Comparison of ENCODE assay signal across 8 cellular contexts in genomic region chr14:104724407-104724980, GRCh38. TPM values are rescaled to one million over a fixed set of nuclear protein-coding genes. Genes with fewer than 3 reads are reported as not detected.
DNase-seq lines count a peak whose midpoint lies in the region; ATAC-seq, FAIRE-seq and TF ChIP-seq lines count a peak whose summit lies in the region.

No MANE protein-coding gene starts in this region.

- no peaks in the 10 kb centered on the region for H3K36me3 Mint-ChIP-seq in CD4-positive, alpha-beta T cell (ENCODE audit: low read depth)
- no peaks in the 10 kb centered on the region for H3K36me3 Mint-ChIP-seq in activated naive CD8-positive, alpha-beta T cell treated with anti-CD3 and anti-CD28 coated beads, Interleukin-2, amount 10 ng/mL, durations not matched to agents 7 days and 5 days

- no peaks in the 10 kb centered on the region for H3K4me1 Mint-ChIP-seq in CD4-positive, alpha-beta T cell (ENCODE audit: low read depth)
- H3K4me1 Mint-ChIP-seq in activated naive CD8-positive, alpha-beta T cell treated with anti-CD3 and anti-CD28 coated beads, Interleukin-2, amount 10 ng/mL, durations not matched to agents 7 days and 5 days = no peaks in the 10 kb centered on the region

- H2AFZ ChIP-seq in keratinocyte (ENCODE audit: control insufficient read depth, low read length) = no peak overlapping the region

- H4K20me1 ChIP-seq in keratinocyte (ENCODE audit: control insufficient read depth, extremely low read depth, insufficient read depth, low read length) = peaks cover 7% of the 10 kb centered on the region

- FAIRE-seq in keratinocyte (lab: Jason Lieb, UNC) = no peak

- H3K9ac ChIP-seq in keratinocyte (ENCODE audit: control insufficient read depth, extremely low read depth, insufficient read depth, low read length) = no peak overlapping the region

- peaks cover 6% of the 10 kb centered on the region for H3K4me1 ChIP-seq in keratinocyte (ENCODE audit: control insufficient read depth, extremely low read depth, insufficient read depth, low read length)

- H3K4me3 ChIP-seq in Jurkat, Clone E6-1 (ENCODE audit: low read length) = peak overlapping the region; percentile 63
- H3K4me3 ChIP-seq in keratinocyte (ENCODE audit: control insufficient read depth in 2 of 3, extremely low read depth in 1 of 3, insufficient read depth in 2 of 3, low read depth in 1 of 3, low read length in 3 of 3) = peak overlapping the region in 2 of 3 experiments; percentile 34 to 46

- TF ChIP-seq CTCF in CD4-positive, alpha-beta T cell (IDR thresholded peaks at IDR 0.05) = no peak
- no peak for TF ChIP-seq CTCF in keratinocyte (optimal IDR thresholded peaks at IDR 0.05 in 1 of 3, IDR thresholded peaks at IDR 0.05 in 1 of 3, conservative IDR thresholded peaks at IDR 0.05 in 1 of 3; ENCODE audit: extremely low read depth in 1 of 3, insufficient read depth in 2 of 3, low read length in 3 of 3)

- POLR2A ChIA-PET in CD4-positive, alpha-beta T cell (lab: Charles Lee) = interaction anchor here (1.3 to 1.9 kb wide), 3 partner anchors 28 to 77 kb away, joined by 3 to 8 read pairs (median 4); partner anchors contain the start of genes SIVA1 and ZBTB42
- POLR2A ChIA-PET in activated naive CD8-positive, alpha-beta T cell treated with anti-CD3 and anti-CD28 coated beads, Interleukin-2, amount 10 ng/mL, durations not matched to agents 7 days and 5 days (lab: Charles Lee) = no interaction called here

- no peak overlapping the region for H3K27ac Mint-ChIP-seq in CD4-positive, alpha-beta T cell
- no peak overlapping the region for H3K27ac Mint-ChIP-seq in activated naive CD8-positive, alpha-beta T cell treated with anti-CD3 and anti-CD28 coated beads, Interleukin-2, amount 10 ng/mL, durations not matched to agents 7 days and 5 days

- H3K9me3 Mint-ChIP-seq in CD4-positive, alpha-beta T cell = no peaks in the 10 kb centered on the region
- no peaks in the 10 kb centered on the region for H3K9me3 Mint-ChIP-seq in activated naive CD8-positive, alpha-beta T cell treated with anti-CD3 and anti-CD28 coated beads, Interleukin-2, amount 10 ng/mL, durations not matched to agents 7 days and 5 days

- no peak overlapping the region for H3K27ac ChIP-seq in CD4-positive, alpha-beta T cell (ENCODE audit: low read depth, low read length)
- H3K27ac ChIP-seq in keratinocyte (ENCODE audit: control insufficient read depth, insufficient read depth, low read length) = no peak overlapping the region

- H3K79me2 ChIP-seq in keratinocyte (ENCODE audit: control insufficient read depth, insufficient read depth, low read length) = no peaks in the 10 kb centered on the region

- ATAC-seq in CD4-positive, alpha-beta T cell (ENCODE audit: poor library complexity) = no peak
- no peak for ATAC-seq in activated naive CD8-positive, alpha-beta T cell treated with anti-CD3 and anti-CD28 coated beads, Interleukin-2, amount 10 ng/mL, durations not matched to agents 7 days and 5 days (ENCODE audit: low read depth)
- ATAC-seq in GM19328 (IDR thresholded peaks at IDR 0.05; ENCODE audit: unreplicated experiment) (no peak), HG03439 (IDR thresholded peaks at IDR 0.05; ENCODE audit: unreplicated experiment) (no peak)

- intact Hi-C loops in CD4-positive, alpha-beta T cell (cut with DNase I, micrococcal nuclease) = loop anchor here in 1 of 2 experiments (1.0 to 2.0 kb wide), 2 partner anchors 29 to 70 kb away; partner anchors contain the start of genes AKT1 and SIVA1

- dilution Hi-C loops in keratinocyte (cut with MboI; ENCODE audit: extremely low pct_ligation_motif_present, low sequenced_read_pairs) = no loop called here

- H3K27me3 Mint-ChIP-seq in CD4-positive, alpha-beta T cell = no peaks in the 10 kb centered on the region
- no peaks in the 10 kb centered on the region for H3K27me3 Mint-ChIP-seq in activated naive CD8-positive, alpha-beta T cell treated with anti-CD3 and anti-CD28 coated beads, Interleukin-2, amount 10 ng/mL, durations not matched to agents 7 days and 5 days

- no peaks in the 10 kb centered on the region for H3K27me3 ChIP-seq in CD4-positive, alpha-beta T cell (ENCODE audit: control insufficient read depth, insufficient read depth, low read length)
- H3K27me3 ChIP-seq in keratinocyte (ENCODE audit: control insufficient read depth, extremely low read depth, insufficient read depth, low read length) = peaks cover 5% of the 10 kb centered on the region

- peaks cover 0 to 6% of the 10 kb centered on the region in 2 experiments for H3K36me3 ChIP-seq in keratinocyte (ENCODE audit: control insufficient read depth in 2 of 2, extremely low read depth in 1 of 2, insufficient read depth in 2 of 2, low read length in 2 of 2)

- no peaks in the 10 kb centered on the region for H3K9me3 ChIP-seq in CD4-positive, alpha-beta T cell (ENCODE audit: control insufficient read depth, low read length)
- H3K9me3 ChIP-seq in keratinocyte (ENCODE audit: control insufficient read depth, low read depth, low read length) = no peaks in the 10 kb centered on the region

- CTCF ChIA-PET in CD4-positive, alpha-beta T cell (lab: Charles Lee) = interaction anchor here (1.5 kb wide), 1 partner anchor 44 kb away, joined by 3 read pairs; no protein-coding TSS in a partner anchor

- peak in 1 of 10 experiments; percentile 8 for DNase-seq in CD4-positive, alpha-beta T cell
- no peak for DNase-seq in Jurkat, Clone E6-1 (ENCODE audit: low read depth, low spot score)
- DNase-seq in activated naive CD8-positive, alpha-beta T cell treated with anti-CD3 and anti-CD28 coated beads, Interleukin-2, amount 10 ng/mL, durations not matched to agents 7 days and 5 days = peak; percentile 47
- no peak for DNase-seq in keratinocyte (ENCODE audit: low read depth, low spot score)
- DNase-seq in stimulated activated naive CD4-positive, alpha-beta T cell (lab: John Stamatoyannopoulos, UW) = peak in 4 of 6 experiments; percentile 11 to 26 (median 22)
- no peak for DNase-seq in putamen (ENCODE audit: low spot score)

- H3K4me3 Mint-ChIP-seq in CD4-positive, alpha-beta T cell = peak overlapping the region; percentile 58
- H3K4me3 Mint-ChIP-seq in activated naive CD8-positive, alpha-beta T cell treated with anti-CD3 and anti-CD28 coated beads, Interleukin-2, amount 10 ng/mL, durations not matched to agents 7 days and 5 days = peak overlapping the region; percentile 55

- no peaks in the 10 kb centered on the region for H3K9me1 ChIP-seq in keratinocyte (ENCODE audit: control insufficient read depth, extremely low read depth, insufficient read depth, low read length)

- H3K4me2 ChIP-seq in keratinocyte (ENCODE audit: control insufficient read depth, extremely low read depth, insufficient read depth, low read depth, low read length) = peak overlapping the region; percentile 56

RNA-seq across cellular contexts. Expression of gene ADSS1, which starts 0.5 kb away (rescaled TPM):
- 1 to 10 TPM; 2.0 to 2.7 TPM for total RNA-seq in CD4-positive, alpha-beta T cell
- 1.5 TPM for polyA plus RNA-seq in Jurkat, Clone E6-1 (2012; ENCODE audit: insufficient read depth, insufficient read length)
- total RNA-seq in activated naive CD8-positive, alpha-beta T cell treated with anti-CD3 and anti-CD28 coated beads, Interleukin-2, amount 10 ng/mL, durations not matched to agents 7 days and 5 days = 1 to 10 TPM; 2.4 to 2.8 TPM
- 1.7 to 4.9 TPM (median 1.8 TPM) in 3 replicates for polyA plus RNA-seq in keratinocyte
- polyA plus RNA-seq in keratinocyte (2011; ENCODE audit: low read depth) = 12.4 TPM
- polyA plus RNA-seq in keratinocyte (2011; cell fraction: cytosol; rRNA removed) = 1.1 and 1.8 TPM in 2 replicates
- polyA plus RNA-seq in keratinocyte (2011; cell fraction: nucleus; rRNA removed) = 7.2 and 9.8 TPM in 2 replicates
- 1.4 and 22.0 TPM in 2 replicates for polyA plus RNA-seq in keratinocyte (2012; ENCODE audit: low replicate concordance)
- 0.32 to 1.5 TPM (median 1.3 TPM) in 3 replicates for polyA minus RNA-seq in keratinocyte
- polyA minus RNA-seq in keratinocyte (2011; cell fraction: cytosol; rRNA and poly(A)+ RNA removed) = 2.1 TPM
- polyA minus RNA-seq in keratinocyte (2011; cell fraction: nucleus; rRNA and poly(A)+ RNA removed) = 2.0 and 4.4 TPM in 2 replicates

RNA-seq across cellular contexts. Expression of gene SIVA1, which starts 28.5 kb away (rescaled TPM):
- 100 to 1,000 TPM; 111 to 124 TPM for total RNA-seq in CD4-positive, alpha-beta T cell
- 269 TPM for polyA plus RNA-seq in Jurkat, Clone E6-1 (2012; ENCODE audit: insufficient read depth, insufficient read length)
- 100 to 1,000 TPM; 110 to 126 TPM for total RNA-seq in activated naive CD8-positive, alpha-beta T cell treated with anti-CD3 and anti-CD28 coated beads, Interleukin-2, amount 10 ng/mL, durations not matched to agents 7 days and 5 days
- 33.5 to 63.3 TPM (median 35.3 TPM) in 3 replicates for polyA plus RNA-seq in keratinocyte
- polyA plus RNA-seq in keratinocyte (2011; ENCODE audit: low read depth) = 9.6 TPM
- polyA plus RNA-seq in keratinocyte (2011; cell fraction: cytosol; rRNA removed) = 20.5 and 64.3 TPM in 2 replicates
- polyA plus RNA-seq in keratinocyte (2011; cell fraction: nucleus; rRNA removed) = 31.3 and 53.0 TPM in 2 replicates
- polyA plus RNA-seq in keratinocyte (2012; ENCODE audit: low replicate concordance) = 30.1 and 57.7 TPM in 2 replicates
- 7.4 to 12.8 TPM (median 12.5 TPM) in 3 replicates for polyA minus RNA-seq in keratinocyte
- 38.8 TPM for polyA minus RNA-seq in keratinocyte (2011; cell fraction: cytosol; rRNA and poly(A)+ RNA removed)
- 9.2 and 11.4 TPM in 2 replicates for polyA minus RNA-seq in keratinocyte (2011; cell fraction: nucleus; rRNA and poly(A)+ RNA removed)

RNA-seq across cellular contexts. Expression of gene INF2, which starts 35.1 kb away (rescaled TPM):
- total RNA-seq in CD4-positive, alpha-beta T cell = 10 to 100 TPM; 74.9 to 76.9 TPM
- polyA plus RNA-seq in Jurkat, Clone E6-1 (2012; ENCODE audit: insufficient read depth, insufficient read length) = 25.4 TPM
- 100 to 1,000 TPM; 107 to 110 TPM for total RNA-seq in activated naive CD8-positive, alpha-beta T cell treated with anti-CD3 and anti-CD28 coated beads, Interleukin-2, amount 10 ng/mL, durations not matched to agents 7 days and 5 days
- 22.6 to 42.4 TPM (median 31.6 TPM) in 3 replicates for polyA plus RNA-seq in keratinocyte
- 13.0 TPM for polyA plus RNA-seq in keratinocyte (2011; ENCODE audit: low read depth)
- polyA plus RNA-seq in keratinocyte (2011; cell fraction: cytosol; rRNA removed) = 21.2 and 50.7 TPM in 2 replicates
- 66.3 and 100 TPM in 2 replicates for polyA plus RNA-seq in keratinocyte (2011; cell fraction: nucleus; rRNA removed)
- 31.0 and 82.3 TPM in 2 replicates for polyA plus RNA-seq in keratinocyte (2012; ENCODE audit: low replicate concordance)
- polyA minus RNA-seq in keratinocyte = 27.3 to 92.4 TPM (median 35.0 TPM) in 3 replicates
- polyA minus RNA-seq in keratinocyte (2011; cell fraction: cytosol; rRNA and poly(A)+ RNA removed) = 74.2 TPM
- polyA minus RNA-seq in keratinocyte (2011; cell fraction: nucleus; rRNA and poly(A)+ RNA removed) = 56.2 and 58.6 TPM in 2 replicates

Comparison
In these comparisons a context has a peak if more than half of its experiments do, and no peak if none do; other contexts are left out.
1. DNase-seq: peak in activated naive CD8-positive, alpha-beta T cell treated with anti-CD3 and anti-CD28 coated beads, Interleukin-2, amount 10 ng/mL, durations not matched to agents 7 days and 5 days (single experiment) and stimulated activated naive CD4-positive, alpha-beta T cell (4 of 6); none in Jurkat, Clone E6-1 (single experiment), keratinocyte (single experiment) and putamen (single experiment).